8 cellular contexts compared by ENCODE assay signal in the genomic region with DNA sequence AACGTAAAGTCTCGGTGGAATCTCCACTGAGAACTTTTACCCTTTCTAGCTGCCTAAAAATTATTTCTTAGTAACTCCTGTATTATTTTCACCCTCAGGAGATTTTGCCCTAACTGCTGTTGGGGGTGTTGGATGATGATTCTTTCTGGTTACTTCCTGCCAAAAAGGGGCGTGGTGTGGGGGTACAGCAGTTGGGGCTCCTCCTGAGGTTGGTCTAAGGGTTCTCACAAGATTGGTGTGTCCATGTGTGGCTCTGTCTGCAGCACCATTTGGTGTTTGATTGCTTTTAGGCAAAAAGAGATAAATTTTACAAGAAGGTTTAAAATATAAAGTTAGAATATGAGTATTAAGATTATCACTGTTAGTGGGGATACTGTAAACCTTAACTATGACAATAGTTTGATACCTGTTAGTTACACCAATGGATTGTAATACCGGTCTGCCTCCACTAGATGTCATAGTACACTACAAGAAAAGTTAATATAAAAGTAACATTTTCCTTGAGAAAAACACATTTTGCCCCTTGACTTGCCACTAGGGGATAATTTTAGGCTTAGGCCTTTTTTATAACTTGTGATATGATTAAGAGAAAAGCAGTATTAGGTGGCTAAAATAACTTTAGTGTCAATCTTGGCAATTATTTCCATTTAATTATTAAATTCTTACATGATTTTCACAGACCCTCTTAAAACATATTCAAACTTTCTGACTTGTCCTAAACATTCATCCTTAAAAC.
DNase-seq lines count a peak whose midpoint lies in the region; ATAC-seq and TF ChIP-seq lines count a peak whose summit lies in the region.

No MANE protein-coding gene starts in this region.

- H3K4me1 ChIP-seq in gastroesophageal sphincter: no peaks in the 10 kb centered on the region
- no peaks in the 10 kb centered on the region for H3K4me1 ChIP-seq in stomach

- no peak overlapping the region for H3K4me3 Mint-ChIP-seq in activated CD8-positive, alpha-beta memory T cell treated with anti-CD3 and anti-CD28 coated beads, Interleukin-2, amount 10 ng/mL, durations not matched to agents 7 days and 5 days

- 30 to 36% methylated on average over 4 of the region's 4 CpGs for WGBS in gastroesophageal sphincter (ENCODE audit: low coverage in 1 of 2), 2 donors
- WGBS in stomach, 5 donors: 38 to 44% (median 41%) methylated on average over 4 of the region's 4 CpGs

- H3K4me3 ChIP-seq in gastroesophageal sphincter: no peak overlapping the region
- no peak overlapping the region for H3K4me3 ChIP-seq in stomach

- ATAC-seq in GM18870 (IDR thresholded peaks at IDR 0.05; ENCODE audit: unreplicated experiment): peak; percentile 68
- ATAC-seq in HG03558 (IDR thresholded peaks at IDR 0.05; ENCODE audit: extremely low read depth, unreplicated experiment): peak; percentile 72
- ATAC-seq in gastroesophageal sphincter: no peak
- ATAC-seq in activated CD8-positive, alpha-beta memory T cell treated with anti-CD3 and anti-CD28 coated beads, Interleukin-2, amount 10 ng/mL, durations not matched to agents 7 days and 5 days: no peak

- H3K4me1 Mint-ChIP-seq in activated CD8-positive, alpha-beta memory T cell treated with anti-CD3 and anti-CD28 coated beads, Interleukin-2, amount 10 ng/mL, durations not matched to agents 7 days and 5 days: no peaks in the 10 kb centered on the region

- no peaks in the 10 kb centered on the region for H3K36me3 ChIP-seq in gastroesophageal sphincter
- H3K36me3 ChIP-seq in stomach: no peaks in the 10 kb centered on the region

- TF ChIP-seq EP300 in gastroesophageal sphincter (IDR thresholded peaks at IDR 0.05) (no peak), stomach (IDR thresholded peaks at IDR 0.05) (no peak)

- DNase-seq in CMK (ENCODE audit: low read depth): peak; percentile 11
- peak; percentile 21 for DNase-seq in SKM-1 (lab: John Stamatoyannopoulos, UW; ENCODE audit: unreplicated experiment)
- no peak for DNase-seq in stomach
- no peak for DNase-seq in activated CD8-positive, alpha-beta memory T cell treated with anti-CD3 and anti-CD28 coated beads, Interleukin-2, amount 10 ng/mL, durations not matched to agents 7 days and 5 days
- DNase-seq in activated effector memory CD4-positive, alpha-beta T cell treated with anti-CD3 and anti-CD28 coated beads, Interleukin-2, amount 50 U/mL, for 16 hours: no peak

- TF ChIP-seq CTCF in gastroesophageal sphincter (IDR thresholded peaks at IDR 0.05) (peak; percentile 22 to 62 (median 40)), stomach (IDR thresholded peaks at IDR 0.05) (peak in 5 of 7 experiments; percentile 15 to 61 (median 47))

- no peak for TF ChIP-seq POLR2A in gastroesophageal sphincter (IDR thresholded peaks at IDR 0.05)
- no peak for TF ChIP-seq POLR2A in stomach (IDR thresholded peaks at IDR 0.05)

- H3K27ac Mint-ChIP-seq in activated CD8-positive, alpha-beta memory T cell treated with anti-CD3 and anti-CD28 coated beads, Interleukin-2, amount 10 ng/mL, durations not matched to agents 7 days and 5 days: no peak overlapping the region

- intact Hi-C loops in stomach (cut with DNase I; ENCODE audit: low total_unique reads): no loop called here

- CTCF ChIA-PET in activated CD8-positive, alpha-beta memory T cell treated with anti-CD3 and anti-CD28 coated beads, Interleukin-2, amount 10 ng/mL, durations not matched to agents 7 days and 5 days (lab: Charles Lee): no interaction called here

- H3K27me3 ChIP-seq in gastroesophageal sphincter: no peaks in the 10 kb centered on the region
- H3K27me3 ChIP-seq in stomach: peaks cover 0 to 4% (median 0%) of the 10 kb centered on the region in 3 donors

- peaks cover 6% of the 10 kb centered on the region for H3K9me3 Mint-ChIP-seq in activated CD8-positive, alpha-beta memory T cell treated with anti-CD3 and anti-CD28 coated beads, Interleukin-2, amount 10 ng/mL, durations not matched to agents 7 days and 5 days (ENCODE audit: low read depth)

- no peak overlapping the region for H3K27ac ChIP-seq in gastroesophageal sphincter
- no peak overlapping the region for H3K27ac ChIP-seq in stomach

- no peaks in the 10 kb centered on the region for H3K27me3 Mint-ChIP-seq in activated CD8-positive, alpha-beta memory T cell treated with anti-CD3 and anti-CD28 coated beads, Interleukin-2, amount 10 ng/mL, durations not matched to agents 7 days and 5 days

- H3K9me3 ChIP-seq in gastroesophageal sphincter: peaks cover 0 to 15% (median 0%) of the 10 kb centered on the region in 3 donors
- peaks cover 0 to 17% (median 15%) of the 10 kb centered on the region in 4 donors for H3K9me3 ChIP-seq in stomach

- H3K36me3 Mint-ChIP-seq in activated CD8-positive, alpha-beta memory T cell treated with anti-CD3 and anti-CD28 coated beads, Interleukin-2, amount 10 ng/mL, durations not matched to agents 7 days and 5 days: no peaks in the 10 kb centered on the region

Comparison
In these comparisons a context has a peak if more than half of its experiments do, and no peak if none do; other contexts are left out.
1. DNase-seq: peak in CMK (single experiment) and SKM-1 (single experiment); none in stomach (single experiment), activated CD8-positive, alpha-beta memory T cell treated with anti-CD3 and anti-CD28 coated beads, Interleukin-2, amount 10 ng/mL, durations not matched to agents 7 days and 5 days (single experiment) and activated effector memory CD4-positive, alpha-beta T cell treated with anti-CD3 and anti-CD28 coated beads, Interleukin-2, amount 50 U/mL, for 16 hours (single experiment).
2. ATAC-seq: peak in GM18870 (single experiment) and HG03558 (single experiment); none in gastroesophageal sphincter (single experiment) and activated CD8-positive, alpha-beta memory T cell treated with anti-CD3 and anti-CD28 coated beads, Interleukin-2, amount 10 ng/mL, durations not matched to agents 7 days and 5 days (single experiment).